15 cellular contexts compared by ENCODE assay signal in the genomic region with DNA sequence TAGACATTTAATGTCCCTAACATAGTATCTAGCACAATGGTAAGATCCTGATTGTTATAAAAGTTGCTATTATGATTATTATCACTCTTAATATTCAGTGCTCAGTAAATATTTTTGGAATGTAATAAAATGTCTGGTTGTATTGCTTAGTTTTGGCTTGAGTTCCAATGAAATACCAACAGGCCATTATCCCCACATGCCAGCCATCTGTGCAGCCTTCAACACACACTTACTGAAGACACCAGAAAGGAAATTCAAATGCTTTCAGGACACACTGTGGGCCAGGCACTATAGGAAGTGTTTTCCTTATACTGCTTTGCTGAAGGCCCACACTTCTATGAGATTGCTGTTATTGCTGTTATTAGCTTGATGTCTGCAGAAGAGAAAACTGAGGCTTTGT.
"Had no signal": no experiment of that assay in that cellular context is flagged by ENCODE, and none has a peak within 500 bp of the region (broad histone marks: within the 10 kb centered on the region; RNA-seq: fewer than 3 reads in every experiment).

No MANE protein-coding gene starts in this region.

- H3K4me3 ChIP-seq: heart right ventricle, left ventricle myocardium inferior, sigmoid colon, suprapubic skin, upper lobe of left lung had no signal

- H3K27me3 ChIP-seq: sigmoid colon, suprapubic skin, upper lobe of left lung had no signal

- H3K9me3 Mint-ChIP-seq: activated naive CD4-positive, alpha-beta T cell treated with anti-CD3 and anti-CD28 coated beads, Interleukin-2, amount 10 ng/mL, durations not matched to agents 7 days and 5 days; activated T-helper 2 cell treated with anti-CD3 and anti-CD28 coated beads, Interferon-gamma antibody, Interleukin-2, Interleukin-4, amounts not matched to agents 10 μg/mL and 5 μg/mL and 100 μg/mL, durations not matched to agents 14 hours and 24 hours and 36 hours had no signal

- H3K36me3 ChIP-seq: heart right ventricle, left ventricle myocardium inferior, sigmoid colon, suprapubic skin, upper lobe of left lung had no signal

- H3K4me3 Mint-ChIP-seq: activated naive CD4-positive, alpha-beta T cell treated with anti-CD3 and anti-CD28 coated beads, Interleukin-2, amount 10 ng/mL, durations not matched to agents 7 days and 5 days; T-helper 17 cell had no signal

- H3K36me3 Mint-ChIP-seq: activated naive CD4-positive, alpha-beta T cell treated with anti-CD3 and anti-CD28 coated beads, Interleukin-2, amount 10 ng/mL, durations not matched to agents 7 days and 5 days had no signal

- H3K27ac ChIP-seq: heart right ventricle, left ventricle myocardium inferior, sigmoid colon, suprapubic skin, upper lobe of left lung had no signal

- H3K27ac Mint-ChIP-seq: activated naive CD4-positive, alpha-beta T cell treated with anti-CD3 and anti-CD28 coated beads, Interleukin-2, amount 10 ng/mL, durations not matched to agents 7 days and 5 days; activated T-helper 2 cell treated with anti-CD3 and anti-CD28 coated beads, Interferon-gamma antibody, Interleukin-2, Interleukin-4, amounts not matched to agents 10 μg/mL and 5 μg/mL and 100 μg/mL, durations not matched to agents 14 hours and 24 hours and 36 hours; T-helper 17 cell had no signal

- H3K4me1 Mint-ChIP-seq: activated naive CD4-positive, alpha-beta T cell treated with anti-CD3 and anti-CD28 coated beads, Interleukin-2, amount 10 ng/mL, durations not matched to agents 7 days and 5 days; T-helper 17 cell had no signal

- H3K27me3 Mint-ChIP-seq: activated naive CD4-positive, alpha-beta T cell treated with anti-CD3 and anti-CD28 coated beads, Interleukin-2, amount 10 ng/mL, durations not matched to agents 7 days and 5 days; T-helper 17 cell had no signal

- DNase-seq: activated CD4-positive, alpha-beta T cell treated with anti-CD3 and anti-CD28 coated beads, Interleukin-2, amount 50 U/mL, for 1 hour; activated naive CD4-positive, alpha-beta T cell treated with anti-CD3 and anti-CD28 coated beads, Interleukin-2, amount 10 ng/mL, durations not matched to agents 7 days and 5 days; activated T-cell treated with anti-CD3 and anti-CD28 coated beads for 4 hours; foreskin melanocyte; heart right ventricle; kidney; left ventricle myocardium inferior; mesenchymal stem cell; sigmoid colon; stimulated activated CD4-positive, alpha-beta T cell treated with anti-CD3 and anti-CD28 coated beads, Interleukin-12 subunit alpha, Interleukin-12 subunit beta, amount 100 ng/mL, for 4 hours; stimulated activated naive CD8-positive, alpha-beta T cell treated with anti-CD3 and anti-CD28 coated beads, Interleukin-15, Interleukin-2, amounts not matched to agents 100 U/mL and 50 U/mL, for 24 hours; T-helper 17 cell; upper lobe of left lung had no signal

- H3K9me3 ChIP-seq: heart right ventricle, left ventricle myocardium inferior, sigmoid colon, suprapubic skin, upper lobe of left lung had no signal

- H3K4me1 ChIP-seq: heart right ventricle, left ventricle myocardium inferior, sigmoid colon, upper lobe of left lung had no signal
